ENCODE assay signal across 21 cellular contexts in the genomic region with DNA sequence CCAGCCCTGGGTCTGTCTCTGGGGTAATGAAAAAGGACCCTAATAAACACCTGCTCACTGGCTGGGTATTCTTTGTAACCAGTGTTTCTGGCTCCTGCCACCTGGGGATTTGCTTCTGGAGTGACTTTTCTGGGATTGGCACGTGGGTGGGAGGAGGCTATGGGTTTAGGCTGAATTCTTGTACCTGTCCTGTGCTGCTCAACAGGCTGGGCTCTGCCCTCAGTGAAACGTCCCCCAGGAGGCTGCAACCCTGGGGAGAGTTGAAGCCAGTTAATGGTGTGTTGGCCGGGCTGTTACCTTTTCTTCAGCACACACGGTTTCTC. TPM values are rescaled to one million over a fixed set of nuclear protein-coding genes. Genes with fewer than 3 reads are reported as not detected.
"Had no signal": no experiment of that assay in that cellular context is flagged by ENCODE, and none has a peak within 500 bp of the region (broad histone marks: within the 10 kb centered on the region; RNA-seq: fewer than 3 reads in every experiment).

No MANE protein-coding gene starts in this region.

- H3K36me3 ChIP-seq: cardiac muscle cell, gastrocnemius medialis, thoracic aorta, upper lobe of right lung had no signal

- H3K9me3 Mint-ChIP-seq: activated CD4-positive, alpha-beta memory T cell treated with anti-CD3 and anti-CD28 coated beads for 36 hours had no signal

- H3K27ac Mint-ChIP-seq: activated CD4-positive, alpha-beta memory T cell treated with anti-CD3 and anti-CD28 coated beads for 36 hours; activated CD8-positive, alpha-beta memory T cell treated with anti-CD3 and anti-CD28 coated beads, Interleukin-2, amount 10 ng/mL, durations not matched to agents 7 days and 5 days; activated T-helper 2 cell treated with anti-CD3 and anti-CD28 coated beads, Interferon-gamma antibody, Interleukin-2, Interleukin-4, amounts not matched to agents 10 μg/mL and 5 μg/mL and 100 μg/mL, durations not matched to agents 14 hours and 24 hours and 36 hours; mesothelial cell of epicardium had no signal

- H3K27ac ChIP-seq: cardiac muscle cell, gastrocnemius medialis, lower lobe of right lung, psoas muscle, thoracic aorta, upper lobe of right lung had no signal

- H3K4me3 Mint-ChIP-seq: activated CD4-positive, alpha-beta memory T cell treated with anti-CD3 and anti-CD28 coated beads for 36 hours; activated CD8-positive, alpha-beta memory T cell treated with anti-CD3 and anti-CD28 coated beads, Interleukin-2, amount 10 ng/mL, durations not matched to agents 7 days and 5 days; neural crest cell had no signal

- H3K4me3 ChIP-seq: cardiac muscle cell, dorsolateral prefrontal cortex, gastrocnemius medialis, lower lobe of right lung, psoas muscle, thoracic aorta, upper lobe of right lung had no signal

- H3K9me3 ChIP-seq: gastrocnemius medialis, lower lobe of right lung, psoas muscle, thoracic aorta, upper lobe of right lung had no signal

- ATAC-seq: activated CD8-positive, alpha-beta memory T cell treated with anti-CD3 and anti-CD28 coated beads, Interleukin-2, amount 10 ng/mL, durations not matched to agents 7 days and 5 days; gastrocnemius medialis; left cardiac atrium; lower lobe of right lung; psoas muscle; sciatic nerve; upper lobe of right lung had no signal

- H3K36me3 Mint-ChIP-seq: activated CD4-positive, alpha-beta memory T cell treated with anti-CD3 and anti-CD28 coated beads for 36 hours; activated CD8-positive, alpha-beta memory T cell treated with anti-CD3 and anti-CD28 coated beads, Interleukin-2, amount 10 ng/mL, durations not matched to agents 7 days and 5 days; mesothelial cell of epicardium had no signal

- DNase-seq: activated CD4-positive, alpha-beta memory T cell treated with anti-CD3 and anti-CD28 coated beads for 36 hours; activated CD4-positive, alpha-beta T cell treated with anti-CD3 and anti-CD28 coated beads for 1 hour; activated CD8-positive, alpha-beta memory T cell treated with anti-CD3 and anti-CD28 coated beads, Interleukin-2, amount 10 ng/mL, durations not matched to agents 7 days and 5 days; activated naive CD4-positive, alpha-beta T cell treated with anti-CD3 and anti-CD28 coated beads, Interleukin-2, amount 50 U/mL, for 16 hours; activated T-cell treated with anti-CD3 and anti-CD28 coated beads, Interleukin-2, amount 50 U/mL, for 1 hour; erythroblast; gastrocnemius medialis; lower lobe of right lung; T-helper 9 cell; upper lobe of right lung had no signal

RNA-seq across cellular contexts. Expression of a gene that starts 6.8 kb away (rescaled TPM):
- total RNA-seq: activated CD4-positive, alpha-beta memory T cell treated with anti-CD3 and anti-CD28 coated beads for 36 hours; activated CD8-positive, alpha-beta memory T cell treated with anti-CD3 and anti-CD28 coated beads, Interleukin-2, amount 10 ng/mL, durations not matched to agents 7 days and 5 days; activated T-helper 2 cell treated with anti-CD3 and anti-CD28 coated beads, Interferon-gamma antibody, Interleukin-2, Interleukin-4, amounts not matched to agents 10 μg/mL and 5 μg/mL and 100 μg/mL, durations not matched to agents 14 hours and 24 hours and 36 hours; cardiac muscle cell; gastrocnemius medialis; left cardiac atrium; lower lobe of right lung; mesothelial cell of epicardium; neural crest cell; osteocyte; psoas muscle; sciatic nerve; thoracic aorta; upper lobe of right lung had no signal
- polyA plus RNA-seq: adipose tissue, cardiac muscle cell, psoas muscle had no signal

RNA-seq across cellular contexts. Expression of a gene that starts 16.3 kb away (rescaled TPM):
- total RNA-seq: activated CD4-positive, alpha-beta memory T cell treated with anti-CD3 and anti-CD28 coated beads for 36 hours; activated CD8-positive, alpha-beta memory T cell treated with anti-CD3 and anti-CD28 coated beads, Interleukin-2, amount 10 ng/mL, durations not matched to agents 7 days and 5 days; gastrocnemius medialis; mesothelial cell of epicardium; neural crest cell; osteocyte; psoas muscle; sciatic nerve; thoracic aorta; upper lobe of right lung had no signal
- polyA plus RNA-seq: psoas muscle had no signal
